In the genomic region with DNA sequence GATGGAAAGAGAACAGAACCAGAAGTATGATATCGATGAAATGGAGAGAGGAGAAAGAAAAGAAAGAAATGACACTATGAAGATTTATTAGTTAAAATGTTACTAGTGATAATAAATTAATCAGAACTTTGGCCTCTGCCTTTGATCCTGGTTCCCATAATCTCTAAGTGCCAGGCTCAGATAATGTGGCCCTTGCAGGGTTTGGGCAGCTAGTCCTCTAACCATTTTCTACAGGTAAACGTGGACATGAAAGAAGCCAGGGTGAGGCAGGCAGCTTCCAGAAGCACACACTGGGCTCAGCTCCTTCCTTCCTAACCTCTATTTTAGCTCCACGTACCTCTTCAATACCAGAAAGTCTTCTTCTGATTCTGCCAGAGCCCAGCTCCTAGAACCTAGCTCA, we compare ENCODE assay signal across 26 cellular contexts. TPM values are rescaled to one million over a fixed set of nuclear protein-coding genes. Genes with fewer than 3 reads are reported as not detected.
"Had no signal": no experiment of that assay in that cellular context is flagged by ENCODE, and none has a peak within 500 bp of the region (broad histone marks: within the 10 kb centered on the region; RNA-seq: fewer than 3 reads in every experiment).

No MANE protein-coding gene starts in this region.

- H3K4me1 Mint-ChIP-seq: activated naive CD8-positive, alpha-beta T cell treated with anti-CD3 and anti-CD28 coated beads for 36 hours; activated T-helper 17 cell treated with anti-CD3 and anti-CD28 coated beads, Interleukin-2, amount 50 U/mL, for 72 hours had no signal

- H3K9me3 ChIP-seq: body of pancreas, colonic mucosa, left ventricle myocardium inferior, psoas muscle had no signal

- H3K27ac ChIP-seq: colonic mucosa, left ventricle myocardium inferior, psoas muscle, skin epidermis, stomach had no signal

- H3K27ac Mint-ChIP-seq: activated CD4-positive, alpha-beta memory T cell treated with anti-CD3 and anti-CD28 coated beads for 36 hours; activated naive CD8-positive, alpha-beta T cell treated with anti-CD3 and anti-CD28 coated beads for 36 hours; activated T-helper 17 cell treated with anti-CD3 and anti-CD28 coated beads, Interleukin-2, amount 50 U/mL, for 72 hours; T-cell; WTC11 had no signal

- DNase-seq: activated CD4-positive, alpha-beta memory T cell treated with anti-CD3 and anti-CD28 coated beads for 36 hours; activated CD4-positive, alpha-beta T cell treated with anti-CD3 and anti-CD28 coated beads for 4 hours; activated naive CD4-positive, alpha-beta T cell; activated naive CD8-positive, alpha-beta T cell treated with anti-CD3 and anti-CD28 coated beads for 36 hours; activated T-cell treated with anti-CD3 and anti-CD28 coated beads, Interleukin-2, amount 50 U/mL, for 1 hour; amniotic stem cell; body of pancreas; caudate nucleus; colonic mucosa; kidney; left ventricle myocardium inferior; mammary epithelial cell; psoas muscle; right cardiac atrium; stimulated activated CD4-positive, alpha-beta T cell treated with anti-CD3 and anti-CD28 coated beads, Interleukin-15, amount 100 ng/mL, for 24 hours; stimulated activated CD4-positive, alpha-beta T cell treated with anti-CD3 and anti-CD28 coated beads, Interleukin-2, amount 100 ng/mL, for 48 hours; stomach; T-cell; trophoblast cell had no signal

- H3K9me3 Mint-ChIP-seq: activated CD4-positive, alpha-beta memory T cell treated with anti-CD3 and anti-CD28 coated beads for 36 hours; activated naive CD8-positive, alpha-beta T cell treated with anti-CD3 and anti-CD28 coated beads for 36 hours; activated T-helper 17 cell treated with anti-CD3 and anti-CD28 coated beads, Interleukin-2, amount 50 U/mL, for 72 hours; T-cell had no signal

- H3K4me3 Mint-ChIP-seq: activated CD4-positive, alpha-beta memory T cell treated with anti-CD3 and anti-CD28 coated beads for 36 hours; activated naive CD8-positive, alpha-beta T cell treated with anti-CD3 and anti-CD28 coated beads for 36 hours; activated T-helper 17 cell treated with anti-CD3 and anti-CD28 coated beads, Interleukin-2, amount 50 U/mL, for 72 hours; neural crest cell; T-cell; WTC11 had no signal

- H3K36me3 Mint-ChIP-seq: activated CD4-positive, alpha-beta memory T cell treated with anti-CD3 and anti-CD28 coated beads for 36 hours; activated naive CD8-positive, alpha-beta T cell treated with anti-CD3 and anti-CD28 coated beads for 36 hours; T-cell had no signal

- H3K27me3 ChIP-seq: body of pancreas, colonic mucosa, stomach had no signal

- H3K4me1 ChIP-seq: colonic mucosa, left ventricle myocardium inferior, psoas muscle had no signal

- ATAC-seq: activated T-helper 17 cell treated with anti-CD3 and anti-CD28 coated beads, Interleukin-2, amount 50 U/mL, for 72 hours; body of pancreas; psoas muscle; right cardiac atrium; T-cell; WTC11 had no signal

- H3K36me3 ChIP-seq: colonic mucosa, left ventricle myocardium inferior, stomach had no signal

- FAIRE-seq: frontal cortex, kidney had no signal

- H3K4me3 ChIP-seq: body of pancreas, colonic mucosa, left ventricle myocardium inferior, psoas muscle, skin epidermis, stomach had no signal

- H3K27me3 Mint-ChIP-seq: activated naive CD8-positive, alpha-beta T cell treated with anti-CD3 and anti-CD28 coated beads for 36 hours had no signal

RNA-seq across cellular contexts. Expression of a gene that starts 30.6 kb away (rescaled TPM):
- total RNA-seq: activated CD4-positive, alpha-beta memory T cell treated with anti-CD3 and anti-CD28 coated beads for 36 hours; myocyte; osteoblast had no signal
